ENCODE assay signal across 31 cellular contexts in genomic region chr3:32026583-32026982, GRCh38. TPM values are rescaled to one million over a fixed set of nuclear protein-coding genes. Genes with fewer than 3 reads are reported as not detected.
DNase-seq lines count a peak whose midpoint lies in the region; ATAC-seq, FAIRE-seq and TF ChIP-seq lines count a peak whose summit lies in the region.
"Had no signal": no experiment of that assay in that cellular context is flagged by ENCODE, and none has a peak within 500 bp of the region (broad histone marks: within the 10 kb centered on the region; RNA-seq: fewer than 3 reads in every experiment).

No MANE protein-coding gene starts in this region.

- H3K9ac ChIP-seq in K562 (ENCODE audit: insufficient read depth in 1 of 2, low read depth in 2 of 2, low read length in 2 of 2): no peak overlapping the region

- TF ChIP-seq POLR2A in K562 (conservative IDR thresholded peaks at IDR 0.05): no peak

- no peak for TF ChIP-seq RAD21 in K562 (CRISPR knock-in tag; conservative IDR thresholded peaks at IDR 0.05 in 1 of 2, IDR thresholded peaks at IDR 0.05 in 1 of 2)

- ATAC-seq in K562 (no peak; the same call in 2 of the 3 replicates), omental fat pad (ENCODE audit: low FRiP score) (no peak)
- ATAC-seq: gastroesophageal sphincter, PC-3 had no signal

- no peaks in the 10 kb centered on the region for H3K9me3 ChIP-seq in K562 (replicated peaks; ENCODE audit: control insufficient read depth, insufficient read depth, low read depth, low read length)
- H3K9me3 ChIP-seq: gastroesophageal sphincter, ovary, suprapubic skin, upper lobe of left lung had no signal

- 5% methylated on average over 6 of the region's 6 CpGs for WGBS in K562 (ENCODE audit: insufficient coverage, low coverage, missing lambda C conversion rate)

- H3K4me1 ChIP-seq in K562 (replicated peaks in 1 of 2; ENCODE audit: control insufficient read depth in 2 of 2, insufficient read depth in 2 of 2, low read length in 2 of 2): no peaks in the 10 kb centered on the region
- H3K4me1 ChIP-seq: gastroesophageal sphincter, suprapubic skin, upper lobe of left lung had no signal

- intact Hi-C loops in K562 (cut with micrococcal nuclease): no loop called here

- CTCF ChIA-PET in K562 (lab: Yijun Ruan, JAX; ENCODE audit: low intra/inter-chr PET ratio): no interaction called here

- in situ Hi-C loops in K562 (cut with MboI): no loop called here

- no peaks in the 10 kb centered on the region for H3K27me3 ChIP-seq in HL-60 (ENCODE audit: insufficient read depth, poor library complexity, severe bottlenecking)
- 0 out of 5 replicates have a peak, but pooled peaks cover 0 to 4% of the 10 kb centered on the region in 2 experiments for H3K27me3 ChIP-seq in K562 (ENCODE audit: control insufficient read depth in 2 of 2, insufficient read depth in 2 of 2, low read length in 2 of 2)
- H3K27me3 ChIP-seq: gastroesophageal sphincter, ovary, suprapubic skin, upper lobe of left lung had no signal

- no peaks in the 10 kb centered on the region for H3K9me1 ChIP-seq in K562 (ENCODE audit: control insufficient read depth, insufficient read depth, low read length)

- no peak for FAIRE-seq in K562 (lab: Jason Lieb, UNC)
- FAIRE-seq: bronchial epithelial cell, GM12891 had no signal

- H3K27ac ChIP-seq in HL-60 (replicated peaks) (peak overlapping the region; percentile 62), K562 (ENCODE audit: extremely low read depth, low read depth, low read length) (no peak overlapping the region)
- H3K27ac ChIP-seq: gastroesophageal sphincter, ovary, suprapubic skin, upper lobe of left lung had no signal

- POLR2A ChIA-PET in K562 (lab: Yijun Ruan, JAX): interaction anchor here (0.6 kb wide), 1 partner anchor 1078 kb away, joined by 3 read pairs; no protein-coding TSS in a partner anchor

- DNase-seq in Ammon's horn (ENCODE audit: low spot score) (peak; percentile 10), HL-60 (ENCODE audit: low read depth in 1 of 2, low spot score in 1 of 2) (peak in 1 of 2 experiments; percentile 82), NOMO-1 treated with dmso at 0.1 percent for 144 hours (lab: John Stamatoyannopoulos, UW; ENCODE audit: unreplicated experiment) (peak; percentile 16), K562 (ENCODE audit: extremely low read depth in 1 of 4, low spot score in 3 of 4) (no peak), retina (no peak), omental fat pad (ENCODE audit: low spot score) (no peak)
- DNase-seq in stimulated activated CD4-positive, alpha-beta T cell treated with anti-CD3 and anti-CD28 coated beads, Interleukin-12 subunit alpha, Interleukin-12 subunit beta, amount 100 ng/mL, for 4 hours: no peak
- no peak for DNase-seq in stimulated activated CD4-positive, alpha-beta T cell treated with anti-CD3 and anti-CD28 coated beads, Interleukin-4, amount 100 ng/mL, for 24 hours
- DNase-seq: activated CD4-positive, alpha-beta T cell treated with anti-CD3 and anti-CD28 coated beads, Interleukin-2, amount 10 ng/mL, durations not matched to agents 24 days and 14 days; activated CD8-positive, alpha-beta memory T cell treated with anti-CD3 and anti-CD28 coated beads for 24 hours; activated effector memory CD4-positive, alpha-beta T cell treated with anti-CD3 and anti-CD28 coated beads, Interleukin-2, amount 50 U/mL, for 16 hours; activated naive CD8-positive, alpha-beta T cell treated with anti-CD3 and anti-CD28 coated beads for 36 hours; anterior cingulate cortex; GOT3; hypothalamus; KG1; mammary epithelial cell; MM.1S; NCI-H2107; NCI-H748 treated with DMSO at 0.1 percent for 48 hours; nephron progenitor cell; ovary; PC-3; SHP77; stimulated activated naive CD4-positive, alpha-beta T cell treated with Interleukin-2 at 50 U/mL for 16 hours; T1000; upper lobe of left lung had no signal

- H3K4me3 ChIP-seq in HL-60 (replicated peaks; ENCODE audit: insufficient read depth, low read length): no peak overlapping the region; the same call in 1 of the 2 replicates
- H3K4me3 ChIP-seq in K562: no peak overlapping the region
- H3K4me3 ChIP-seq: gastroesophageal sphincter, ovary, suprapubic skin, upper lobe of left lung had no signal

- no peaks in the 10 kb centered on the region for H3K36me3 ChIP-seq in K562 (ENCODE audit: control insufficient read depth, insufficient read depth, low read length)
- H3K36me3 ChIP-seq: gastroesophageal sphincter, ovary, suprapubic skin, upper lobe of left lung had no signal

- H4K20me1 ChIP-seq in K562 (replicated peaks; ENCODE audit: control insufficient read depth, insufficient read depth, low read length): no peaks in the 10 kb centered on the region

- H3K79me2 ChIP-seq in K562 (ENCODE audit: control insufficient read depth, insufficient read depth, low read length): no peaks in the 10 kb centered on the region

- TF ChIP-seq EP300 in K562 (IDR thresholded peaks at IDR 0.05; ENCODE audit: low read length): no peak

- BruUV-seq in K562 (replicated peaks; lab: Mats Ljungman, UMichigan): no TSS peak

- no peak overlapping the region for H3K4me2 ChIP-seq in K562 (ENCODE audit: insufficient read depth, low read length)

- H2AFZ ChIP-seq in K562 (ENCODE audit: low read depth, low read length): no peak overlapping the region

- TF ChIP-seq CTCF in HL-60 (IDR thresholded peaks at IDR 0.05; ENCODE audit: insufficient read depth, low read length) (no peak), K562 (IDR thresholded peaks at IDR 0.05 in 2 of 3, conservative IDR thresholded peaks at IDR 0.05 in 1 of 3; ENCODE audit: insufficient read depth in 2 of 3, low read depth in 1 of 3, low read length in 3 of 3) (no peak), omental fat pad (IDR thresholded peaks at IDR 0.05) (no peak)

TF ChIP-seq in K562, 482 proteins besides CTCF, POLR2A, EP300 and RAD21:
- TF ChIP-seq HNRNPUL1 (IDR thresholded peaks at IDR 0.05; ENCODE audit: low read length): no peak
- 0 out of 2 replicates have a peak, but pooled peaks have one; percentile 11 for TF ChIP-seq MAFG (tag; conservative IDR thresholded peaks at IDR 0.05)

RNA-seq across cellular contexts. Expression of gene ZNF860, which starts 45.0 kb away (rescaled TPM):
- not detected in 2 replicates for total RNA-seq in K562 (2011; cell fraction: chromatin; rRNA removed; ENCODE audit: low replicate concordance)
- not detected in 2 replicates for total RNA-seq in K562 (2011; cell fraction: nucleolus; rRNA removed)
- not detected in 2 replicates for total RNA-seq in K562 (2011; cell fraction: nucleoplasm; rRNA removed)
- total RNA-seq in K562 (2014; rRNA removed) (not detected in 2 replicates), K562 (2014; rRNA removed; fragmentation: Illumina TruSeq; extraction: Trizol) (not detected in 2 replicates), K562 (2015; rRNA removed; fragmentation: Illumina TruSeq; extraction: Trizol) (not detected in 2 replicates), K562 (2021) (not detected in 2 replicates), omental fat pad (under 1 TPM; 0.12 to 0.95 (median 0.44) TPM)
- polyA plus RNA-seq in K562 (2011; rRNA removed) (not detected in 2 replicates), K562 (2014; fragmentation: Illumina TruSeq; extraction: Trizol) (not detected in 2 replicates), K562 (2014; fragmentation: Nextera tagmentation; extraction: Ambion mirVana) (not detected), K562 (2014; rRNA removed) (not detected in 2 replicates)
- polyA plus RNA-seq in K562 (2011; cell fraction: cytosol; rRNA removed): not detected in 2 replicates
- not detected in 2 replicates for polyA plus RNA-seq in K562 (2011; cell fraction: nucleus; rRNA removed)
- polyA plus RNA-seq in K562 (2012): not detected in 2 replicates
- not detected in 2 replicates for polyA minus RNA-seq in K562 (2011; rRNA and poly(A)+ RNA removed)
- polyA minus RNA-seq in K562 (2011; cell fraction: cytosol; rRNA and poly(A)+ RNA removed): not detected in 2 replicates
- polyA minus RNA-seq in K562 (2011; cell fraction: nucleus; rRNA and poly(A)+ RNA removed): not detected in 2 replicates

RNA-seq across cellular contexts. Expression of gene OSBPL10, which starts 45.5 kb away (rescaled TPM):
- 0.07 TPM in 1 of 2 replicates, not detected in the other for total RNA-seq in K562 (2011; cell fraction: chromatin; rRNA removed; ENCODE audit: low replicate concordance)
- not detected in 2 replicates for total RNA-seq in K562 (2011; cell fraction: nucleolus; rRNA removed)
- 1.2 TPM in 1 of 2 replicates, not detected in the other for total RNA-seq in K562 (2011; cell fraction: nucleoplasm; rRNA removed)
- total RNA-seq in K562 (2014; rRNA removed) (0.12 TPM in 1 of 2 replicates, not detected in the other), K562 (2014; rRNA removed; fragmentation: Illumina TruSeq; extraction: Trizol) (0.04 TPM in 1 of 2 replicates, not detected in the other), K562 (2015; rRNA removed; fragmentation: Illumina TruSeq; extraction: Trizol) (not detected in 2 replicates), K562 (2021) (0.18 and 0.56 TPM in 2 replicates), omental fat pad (10 to 100 TPM in 2 of 4 donors, 1 to 10 TPM in 2; 6.3 to 67.1 (median 10.5) TPM)
- polyA plus RNA-seq in K562 (2011; rRNA removed) (0.14 TPM in 1 of 2 replicates, not detected in the other), K562 (2014; fragmentation: Illumina TruSeq; extraction: Trizol) (0.19 TPM in 1 of 2 replicates, not detected in the other), K562 (2014; fragmentation: Nextera tagmentation; extraction: Ambion mirVana) (under 1 TPM; 0.07 to 0.15 TPM), K562 (2014; rRNA removed) (0.03 and 0.18 TPM in 2 replicates)
- polyA plus RNA-seq in K562 (2011; cell fraction: cytosol; rRNA removed): 0.07 TPM in 1 of 2 replicates, not detected in the other
- 0.24 TPM in 1 of 2 replicates, not detected in the other for polyA plus RNA-seq in K562 (2011; cell fraction: nucleus; rRNA removed)
- polyA plus RNA-seq in K562 (2012): 0.23 and 0.60 TPM in 2 replicates
- not detected in 2 replicates for polyA minus RNA-seq in K562 (2011; rRNA and poly(A)+ RNA removed)
- polyA minus RNA-seq in K562 (2011; cell fraction: cytosol; rRNA and poly(A)+ RNA removed): 0.29 TPM in 1 of 2 replicates, not detected in the other
- 0.13 TPM in 1 of 2 replicates, not detected in the other for polyA minus RNA-seq in K562 (2011; cell fraction: nucleus; rRNA and poly(A)+ RNA removed)

Comparison
In these comparisons a context has a peak if more than half of its experiments do, and no peak if none do; other contexts are left out.
1. DNase-seq: peak in Ammon's horn (single experiment) and NOMO-1 treated with dmso at 0.1 percent for 144 hours (single experiment); none in K562 (0 of 4), stimulated activated CD4-positive, alpha-beta T cell treated with anti-CD3 and anti-CD28 coated beads, Interleukin-12 subunit alpha, Interleukin-12 subunit beta, amount 100 ng/mL, for 4 hours (single experiment), retina (single experiment), stimulated activated CD4-positive, alpha-beta T cell treated with anti-CD3 and anti-CD28 coated beads, Interleukin-4, amount 100 ng/mL, for 24 hours (single experiment) and omental fat pad (single experiment).